31 cellular contexts compared by ENCODE assay signal in the genomic region with DNA sequence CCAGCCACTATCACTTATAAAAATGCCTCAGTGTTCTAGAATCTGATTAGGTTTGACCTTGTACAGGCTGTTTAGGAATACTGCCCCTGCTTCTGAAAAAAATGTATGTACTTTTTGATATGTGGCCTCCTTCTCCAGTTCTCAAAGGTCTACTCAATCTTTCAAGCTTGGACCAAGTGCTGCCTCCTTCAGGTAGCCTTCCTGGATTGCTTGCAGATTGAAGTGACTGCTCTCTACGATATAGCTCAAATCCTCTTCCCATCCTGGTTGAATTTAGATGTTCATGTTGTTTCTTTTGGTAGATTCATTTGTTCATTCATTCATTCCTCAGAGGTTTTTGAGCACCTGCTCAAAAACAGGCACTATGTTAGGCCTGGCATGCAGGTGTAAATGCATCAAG.
"Had no signal": no experiment of that assay in that cellular context is flagged by ENCODE, and none has a peak within 500 bp of the region (broad histone marks: within the 10 kb centered on the region; RNA-seq: fewer than 3 reads in every experiment).

No MANE protein-coding gene starts in this region.

- H3K36me3 Mint-ChIP-seq: immature natural killer cell had no signal

- ATAC-seq: left colon; left lung; naive thymus-derived CD8-positive, alpha-beta T cell; right cardiac atrium; sciatic nerve; stimulated activated naive B cell treated with anti-CD40 and anti-IgM and Interleukin-4, amounts not matched to agents 10 μg/mL and 1 μg/mL and 100 μg/mL, for 72 hours; stimulated activated naive CD8-positive, alpha-beta T cell treated with anti-CD3 and anti-CD28 coated beads, Interleukin-15, Interleukin-2, amounts not matched to agents 100 U/mL and 50 U/mL, for 24 hours had no signal

- H3K4me1 Mint-ChIP-seq: immature natural killer cell; naive thymus-derived CD8-positive, alpha-beta T cell; nephron; neural crest cell; stimulated activated naive B cell treated with anti-CD40 and anti-IgM and Interleukin-4, amounts not matched to agents 10 μg/mL and 1 μg/mL and 100 μg/mL, for 72 hours had no signal

- DNase-seq: hypothalamus; immature natural killer cell; left colon; left lung; lower lobe of right lung; mammary epithelial cell; mesenchymal stem cell; naive thymus-derived CD8-positive, alpha-beta T cell; nucleus accumbens; retina; right cardiac atrium; stimulated activated CD4-positive, alpha-beta T cell treated with anti-CD3 and anti-CD28 coated beads, Interleukin-12 subunit alpha, Interleukin-12 subunit beta, amount 100 ng/mL, for 4 hours; stimulated activated CD4-positive, alpha-beta T cell treated with anti-CD3 and anti-CD28 coated beads, Interleukin-15, amount 100 ng/mL, for 24 hours; stimulated activated CD4-positive, alpha-beta T cell treated with anti-CD3 and anti-CD28 coated beads, Interleukin-2, amount 100 ng/mL, for 24 hours; stimulated activated CD4-positive, alpha-beta T cell treated with anti-CD3 and anti-CD28 coated beads, Interleukin-4, amount 100 ng/mL, for 1 hour; stimulated activated naive B cell treated with anti-CD40 and anti-IgM and Interleukin-4, amounts not matched to agents 10 μg/mL and 1 μg/mL and 100 μg/mL, for 72 hours; stimulated activated naive CD8-positive, alpha-beta T cell treated with anti-CD3 and anti-CD28 coated beads, Interleukin-15, Interleukin-2, amounts not matched to agents 100 U/mL and 50 U/mL, for 24 hours; stomach; testis; thyroid gland; transverse colon; upper lobe of left lung had no signal

- H3K4me3 Mint-ChIP-seq: immature natural killer cell; naive thymus-derived CD8-positive, alpha-beta T cell; nephron; neural crest cell; stimulated activated naive B cell treated with anti-CD40 and anti-IgM and Interleukin-4, amounts not matched to agents 10 μg/mL and 1 μg/mL and 100 μg/mL, for 72 hours had no signal

- H3K4me3 ChIP-seq: left lung, lower lobe of right lung, skin epidermis, stomach, testis, thyroid gland, transverse colon, upper lobe of left lung, vagina had no signal

- H3K79me2 ChIP-seq: parathyroid adenoma had no signal

- H2AFZ ChIP-seq: parathyroid adenoma had no signal

- H3K27me3 ChIP-seq: left lung, testis, thyroid gland, upper lobe of left lung, vagina had no signal

- H3K4me1 ChIP-seq: left lung, lower lobe of right lung, parathyroid adenoma, stomach, testis, thyroid gland, transverse colon, upper lobe of left lung, vagina had no signal

- H3K36me3 ChIP-seq: left lung, lower lobe of right lung, stomach, thyroid gland, transverse colon, upper lobe of left lung, vagina had no signal

- FAIRE-seq: islet of Langerhans, kidney had no signal

- H3K9me3 ChIP-seq: left lung, testis, thyroid gland, transverse colon, upper lobe of left lung, vagina had no signal

- H3K9ac ChIP-seq: parathyroid adenoma had no signal

- H3K27ac Mint-ChIP-seq: immature natural killer cell; naive thymus-derived CD8-positive, alpha-beta T cell; nephron; progenitor cell of endocrine pancreas; stimulated activated naive B cell treated with anti-CD40 and anti-IgM and Interleukin-4, amounts not matched to agents 10 μg/mL and 1 μg/mL and 100 μg/mL, for 72 hours had no signal

- H3K27ac ChIP-seq: left lung, lower lobe of right lung, parathyroid adenoma, skin epidermis, stomach, testis, thyroid gland, transverse colon, upper lobe of left lung, vagina had no signal
